26 cellular contexts compared by ENCODE assay signal in genomic region chr9:100561256-100561655, GRCh38. TPM values are rescaled to one million over a fixed set of nuclear protein-coding genes. Genes with fewer than 3 reads are reported as not detected.
DNase-seq lines count a peak whose midpoint lies in the region; ATAC-seq, FAIRE-seq and TF ChIP-seq lines count a peak whose summit lies in the region.
"Had no signal": no experiment of that assay in that cellular context is flagged by ENCODE, and none has a peak within 500 bp of the region (broad histone marks: within the 10 kb centered on the region; RNA-seq: fewer than 3 reads in every experiment).

No MANE protein-coding gene starts in this region.

- no peaks in the 10 kb centered on the region; the same call in 1 of the 2 replicates for H4K20me1 ChIP-seq in IMR-90 (ENCODE audit: insufficient read depth, low read length)
- H4K20me1 ChIP-seq: BLaER1 had no signal

- no peak overlapping the region for H3K4me2 ChIP-seq in IMR-90 (ENCODE audit: low read depth, low read length)
- H3K4me2 ChIP-seq: BLaER1, PC-9 had no signal

- no peak overlapping the region for H2BK120ac ChIP-seq in IMR-90 (ENCODE audit: low read depth, low read length)

- no peaks in the 10 kb centered on the region for H3K4me1 Mint-ChIP-seq in activated CD8-positive, alpha-beta T cell treated with anti-CD3 and anti-CD28 coated beads, Interleukin-2, amount 10 ng/mL, durations not matched to agents 7 days and 5 days (ENCODE audit: low read depth)

- H3K18ac ChIP-seq in IMR-90 (ENCODE audit: low read depth, low read length), result no peak overlapping the region

- no peak overlapping the region for H2AFZ ChIP-seq in IMR-90 (replicated peaks; ENCODE audit: low read length, poor library complexity)
- H2AFZ ChIP-seq: PC-9 had no signal

- H3K4ac ChIP-seq in IMR-90 (ENCODE audit: low read depth, low read length), result no peak overlapping the region

- no peak overlapping the region for H2BK15ac ChIP-seq in IMR-90 (ENCODE audit: low read depth, low read length)

- no CpG with 5 or more reads among the region's 3 CpGs for WGBS in IMR-90 (ENCODE audit: extremely low coverage in 2 of 2, insufficient read length in 1 of 2), 2 experiments

- CTCF ChIA-PET in IMR-90 (lab: Yijun Ruan, JAX), result no interaction called here
- CTCF ChIA-PET in activated CD8-positive, alpha-beta T cell treated with anti-CD3 and anti-CD28 coated beads, Interleukin-2, amount 10 ng/mL, durations not matched to agents 7 days and 5 days (lab: Charles Lee), result no interaction called here

- H2AK9ac ChIP-seq in IMR-90 (replicated peaks; ENCODE audit: low read depth, low read length, poor library complexity), result no peak overlapping the region

- TF ChIP-seq CTCF in IMR-90 (conservative IDR thresholded peaks at IDR 0.05; ENCODE audit: low read depth, low read length) (no peak), astrocyte of the cerebellum (IDR thresholded peaks at IDR 0.05; ENCODE audit: low read depth, low read length, missing control alignments) (no peak)

- dilution Hi-C loops in IMR-90 (cut with HindIII; ENCODE audit: low sequenced_read_pairs, unreplicated experiment), result no loop called here

- H4K8ac ChIP-seq in IMR-90 (ENCODE audit: low read depth in 2 of 2, low read length in 2 of 2), result no peak overlapping the region

- TF ChIP-seq RAD21 in IMR-90 (IDR thresholded peaks at IDR 0.05; ENCODE audit: low read length), result no peak

- H3K4me3 ChIP-seq in IMR-90 (ENCODE audit: insufficient read depth, low read depth, low read length) (no peak overlapping the region), astrocyte of the cerebellum (ENCODE audit: low read depth, low read length) (no peak overlapping the region)
- H3K4me3 ChIP-seq: BLaER1, PC-9 had no signal

- no peaks in the 10 kb centered on the region for H3K9me1 ChIP-seq in IMR-90 (ENCODE audit: insufficient read depth, low read length)

- H3K9me3 Mint-ChIP-seq in activated CD8-positive, alpha-beta T cell treated with anti-CD3 and anti-CD28 coated beads, Interleukin-2, amount 10 ng/mL, durations not matched to agents 7 days and 5 days (ENCODE audit: insufficient read depth), result no peaks in the 10 kb centered on the region
- H3K9me3 Mint-ChIP-seq: CD4-positive, CD25-positive, alpha-beta regulatory T cell had no signal

- intact Hi-C loops in IMR-90 (cut with micrococcal nuclease), result no loop called here

- peaks cover 2% of the 10 kb centered on the region; the same call in 1 of the 2 replicates for H3K36me3 ChIP-seq in IMR-90 (ENCODE audit: control insufficient read depth, insufficient read depth, low read length)

- no peaks in the 10 kb centered on the region for H3K27me3 Mint-ChIP-seq in activated CD8-positive, alpha-beta T cell treated with anti-CD3 and anti-CD28 coated beads, Interleukin-2, amount 10 ng/mL, durations not matched to agents 7 days and 5 days (ENCODE audit: low read depth)
- H3K27me3 Mint-ChIP-seq: CD4-positive, CD25-positive, alpha-beta regulatory T cell had no signal

- H3K23ac ChIP-seq in IMR-90 (ENCODE audit: low read depth, low read length), result no peak overlapping the region

- no peak for TF ChIP-seq POLR2A in IMR-90 (IDR thresholded peaks at IDR 0.05; ENCODE audit: low read depth, low read length)

- no peaks in the 10 kb centered on the region for H3K9me3 ChIP-seq in IMR-90 (ENCODE audit: control insufficient read depth, insufficient read depth, low read length)
- H3K9me3 ChIP-seq: BLaER1 had no signal

- FAIRE-seq in urothelium cell line (lab: Jason Lieb, UNC), result no peak
- FAIRE-seq: A204.1, D721Med, GM19239 had no signal

- H3K9ac ChIP-seq in IMR-90 (ENCODE audit: low read depth, low read length), result no peak overlapping the region
- H3K9ac ChIP-seq: BLaER1 had no signal

- H2BK20ac ChIP-seq in IMR-90 (ENCODE audit: low read depth, low read length), result no peak overlapping the region

- H2AK5ac ChIP-seq in IMR-90 (ENCODE audit: low read depth, low read length), result no peak overlapping the region

- no peak overlapping the region for H3K4me3 Mint-ChIP-seq in activated CD8-positive, alpha-beta T cell treated with anti-CD3 and anti-CD28 coated beads, Interleukin-2, amount 10 ng/mL, durations not matched to agents 7 days and 5 days
- H3K4me3 Mint-ChIP-seq: CD4-positive, CD25-positive, alpha-beta regulatory T cell had no signal

- no peak overlapping the region for H4K5ac ChIP-seq in IMR-90 (ENCODE audit: low read depth, low read length)

- peak; percentile 55 for DNase-seq in IMR-90
- DNase-seq in astrocyte of the cerebellum (ENCODE audit: low read depth), result peak; percentile 86
- DNase-seq in fibroblast of peridontal ligament (ENCODE audit: extremely low read depth), result peak; percentile 42
- DNase-seq in urothelium cell line (ENCODE audit: low spot score), result peak; percentile 14
- DNase-seq in activated CD8-positive, alpha-beta T cell treated with anti-CD3 and anti-CD28 coated beads, Interleukin-2, amount 10 ng/mL, durations not matched to agents 7 days and 5 days, result no peak
- no peak for DNase-seq in NCI-H524 treated with DMSO at 0.1 percent for 48 hours (lab: John Stamatoyannopoulos, UW)
- DNase-seq: CD4-positive, CD25-positive, alpha-beta regulatory T cell; H7; Karpas-422; NCI-H1092 treated with DMSO at 0.1 percent for 48 hours; NCI-H1436; NCI-H1930; NCI-H2107; NCI-H446; NCI-H526; NCI-H82; NK-92 treated with Interleukin-12 subunit alpha and Interleukin-12 subunit beta, amount 100 ng/mL, for 24 hours; PC-9; Right ventricle myocardium superior; RPMI8226 had no signal

- H3K27ac ChIP-seq in IMR-90 (ENCODE audit: insufficient read depth, low read length), result no peak overlapping the region
- H3K27ac ChIP-seq: BLaER1, HL-60, PC-9 had no signal

- in situ Hi-C loops in IMR-90 (cut with MboI; ENCODE audit: low sequenced_read_pairs), result no loop called here
- in situ Hi-C loops in astrocyte of the cerebellum (cut with HindIII; ENCODE audit: low sequenced_read_pairs), result no loop called here

- H3K14ac ChIP-seq in IMR-90 (replicated peaks; ENCODE audit: low read depth, low read length), result no peak overlapping the region

- no peaks in the 10 kb centered on the region for H3K27me3 ChIP-seq in IMR-90 (ENCODE audit: control insufficient read depth, insufficient read depth, low read length)
- H3K27me3 ChIP-seq: BLaER1 had no signal

- BruUV-seq in IMR-90 (replicated peaks; lab: Mats Ljungman, UMichigan), result no TSS peak

- no peaks in the 10 kb centered on the region for H3K36me3 Mint-ChIP-seq in activated CD8-positive, alpha-beta T cell treated with anti-CD3 and anti-CD28 coated beads, Interleukin-2, amount 10 ng/mL, durations not matched to agents 7 days and 5 days (ENCODE audit: low read depth)
- H3K36me3 Mint-ChIP-seq: CD4-positive, CD25-positive, alpha-beta regulatory T cell had no signal

- H4K91ac ChIP-seq in IMR-90 (ENCODE audit: insufficient read depth, low read depth, low read length), result no peak overlapping the region

- no peaks in the 10 kb centered on the region for H3K4me1 ChIP-seq in IMR-90 (ENCODE audit: control insufficient read depth, insufficient read depth, low read length)
- H3K4me1 ChIP-seq: BLaER1 had no signal

- H2BK5ac ChIP-seq in IMR-90 (ENCODE audit: low read depth, low read length, poor library complexity, severe bottlenecking), result no peak overlapping the region

- no peaks in the 10 kb centered on the region; a peak in 1 of 4 replicates for H3K79me1 ChIP-seq in IMR-90 (ENCODE audit: low read depth in 1 of 2, low read length in 2 of 2)

- H3K27ac Mint-ChIP-seq in activated CD8-positive, alpha-beta T cell treated with anti-CD3 and anti-CD28 coated beads, Interleukin-2, amount 10 ng/mL, durations not matched to agents 7 days and 5 days, result no peak overlapping the region
- H3K27ac Mint-ChIP-seq: CD4-positive, CD25-positive, alpha-beta regulatory T cell had no signal

- no peak overlapping the region for H3K56ac ChIP-seq in IMR-90 (ENCODE audit: extremely low read depth, insufficient read depth, low read length)

- ATAC-seq in IMR-90 (ENCODE audit: low read depth) (no peak), GM21576 (IDR thresholded peaks at IDR 0.05; ENCODE audit: unreplicated experiment) (no peak)
- ATAC-seq in activated CD8-positive, alpha-beta T cell treated with anti-CD3 and anti-CD28 coated beads, Interleukin-2, amount 10 ng/mL, durations not matched to agents 7 days and 5 days, result no peak

- POLR2A ChIA-PET in IMR-90 (lab: Charles Lee; ENCODE audit: unreplicated experiment), result no interaction called here
- POLR2A ChIA-PET in activated CD8-positive, alpha-beta T cell treated with anti-CD3 and anti-CD28 coated beads, Interleukin-2, amount 10 ng/mL, durations not matched to agents 7 days and 5 days (lab: Charles Lee), result no interaction called here

TF ChIP-seq in IMR-90, 13 proteins besides CTCF, POLR2A, EP300 and RAD21:
- TF ChIP-seq CHD1 (IDR thresholded peaks at IDR 0.05; ENCODE audit: low read depth, low read length) (no peak), BHLHE40 (IDR thresholded peaks at IDR 0.05; ENCODE audit: low read depth, low read length) (no peak), MAZ (IDR thresholded peaks at IDR 0.05; ENCODE audit: borderline replicate concordance, low read depth, low read length) (no peak), RFX5 (IDR thresholded peaks at IDR 0.05; ENCODE audit: low read depth, low read length) (no peak), CEBPB (IDR thresholded peaks at IDR 0.05; ENCODE audit: low read depth, low read length) (no peak), MAFK (IDR thresholded peaks at IDR 0.05; ENCODE audit: low read depth, low read length) (no peak), ELK1 (IDR thresholded peaks at IDR 0.05; ENCODE audit: borderline replicate concordance, low read depth, low read length) (no peak), MXI1 (IDR thresholded peaks at IDR 0.05; ENCODE audit: borderline replicate concordance, low read depth, low read length) (no peak), NFE2L2 (IDR thresholded peaks at IDR 0.05; ENCODE audit: low read depth, low read length) (no peak), RCOR1 (IDR thresholded peaks at IDR 0.05; ENCODE audit: insufficient replicate concordance, low read length) (no peak)

RNA-seq across cellular contexts. Expression of gene CAVIN4, which starts 16.6 kb away (rescaled TPM):
- 2.2 and 4.2 TPM in 2 replicates for total RNA-seq in IMR-90 (2012; rRNA removed)
- polyA plus RNA-seq in IMR-90 (2012; rRNA removed), result 2.3 and 2.6 TPM in 2 replicates
- 0.29 and 0.53 TPM in 2 replicates for polyA plus RNA-seq in IMR-90 (2012; cell fraction: cytosol; rRNA removed)
- 0.54 and 2.8 TPM in 2 replicates for polyA plus RNA-seq in IMR-90 (2012; cell fraction: nucleus; rRNA removed; ENCODE audit: low replicate concordance)
- under 1 TPM; 0.11 to 0.16 TPM for total RNA-seq in activated CD8-positive, alpha-beta T cell treated with anti-CD3 and anti-CD28 coated beads, Interleukin-2, amount 10 ng/mL, durations not matched to agents 7 days and 5 days

Comparison
In these comparisons a context has a peak if more than half of its experiments do, and no peak if none do; other contexts are left out.
1. DNase-seq: peak in IMR-90 (single experiment), astrocyte of the cerebellum (single experiment), fibroblast of peridontal ligament (single experiment) and urothelium cell line (single experiment); none in activated CD8-positive, alpha-beta T cell treated with anti-CD3 and anti-CD28 coated beads, Interleukin-2, amount 10 ng/mL, durations not matched to agents 7 days and 5 days (single experiment) and NCI-H524 treated with DMSO at 0.1 percent for 48 hours (single experiment).